11 cellular contexts compared by ENCODE assay signal in the genomic region with DNA sequence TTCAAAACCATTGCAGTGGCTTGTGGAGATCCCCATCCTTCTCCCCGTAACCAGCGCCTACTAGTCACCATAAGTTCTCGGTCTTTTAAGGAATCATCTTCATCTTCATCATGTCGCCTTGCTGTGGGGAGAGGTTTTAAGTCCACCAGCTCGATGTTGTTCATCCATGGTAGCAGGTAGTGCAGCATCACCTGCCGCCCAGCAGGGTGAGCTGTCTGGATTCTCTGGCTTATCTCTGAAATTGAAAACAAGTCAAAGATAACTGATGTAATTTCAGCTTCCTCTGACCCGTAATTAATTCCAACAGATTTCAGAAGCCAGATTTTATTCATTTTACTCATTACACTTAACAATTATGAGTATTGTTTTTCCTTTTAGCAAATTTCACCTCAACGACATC.
DNase-seq lines count a peak whose midpoint lies in the region; ATAC-seq, FAIRE-seq and TF ChIP-seq lines count a peak whose summit lies in the region.
"Had no signal": no experiment of that assay in that cellular context is flagged by ENCODE, and none has a peak within 500 bp of the region (broad histone marks: within the 10 kb centered on the region; RNA-seq: fewer than 3 reads in every experiment).

No MANE protein-coding gene starts in this region.

- H3K36me3 ChIP-seq in K562 (ENCODE audit: control insufficient read depth, insufficient read depth, low read length) (peaks cover 34% of the 10 kb centered on the region), mucosa of descending colon (ENCODE audit: low read depth) (peaks cover 31% of the 10 kb centered on the region)

- peak in 1 of 2 experiments; percentile 33; a peak in 1 of 4 replicates for TF ChIP-seq RAD21 in K562 (CRISPR knock-in tag; conservative IDR thresholded peaks at IDR 0.05 in 1 of 2, IDR thresholded peaks at IDR 0.05 in 1 of 2)

- 90% methylated on average over 8 of the region's 8 CpGs for WGBS in K562 (ENCODE audit: insufficient coverage, low coverage, missing lambda C conversion rate)

- H3K9me1 ChIP-seq in K562 (ENCODE audit: control insufficient read depth, insufficient read depth, low read length) = no peaks in the 10 kb centered on the region

- no peaks in the 10 kb centered on the region for H3K9me3 ChIP-seq in K562 (replicated peaks; ENCODE audit: control insufficient read depth, insufficient read depth, low read depth, low read length)
- no peaks in the 10 kb centered on the region for H3K9me3 ChIP-seq in mucosa of descending colon
- H3K9me3 ChIP-seq: thoracic aorta had no signal

- in situ Hi-C loops in K562 (cut with MboI) = no loop called here

- no peaks in the 10 kb centered on the region for H3K27me3 ChIP-seq in K562 (ENCODE audit: control insufficient read depth in 2 of 2, insufficient read depth in 2 of 2, low read length in 2 of 2)

- no peak overlapping the region for H3K4me2 ChIP-seq in K562 (ENCODE audit: insufficient read depth, low read length)

- POLR2A ChIA-PET in K562 (lab: Yijun Ruan, JAX) (no interaction called here), HEK293T (lab: Yijun Ruan, JAX) (no interaction called here)

- no peaks in the 10 kb centered on the region for H4K20me1 ChIP-seq in K562 (replicated peaks; ENCODE audit: control insufficient read depth, insufficient read depth, low read length)

- TF ChIP-seq CTCF in K562 (IDR thresholded peaks at IDR 0.05 in 2 of 3, conservative IDR thresholded peaks at IDR 0.05 in 1 of 3; ENCODE audit: insufficient read depth in 2 of 3, low read depth in 1 of 3, low read length in 3 of 3) = peak; percentile 15 to 52 (median 32); a peak in 3 of 6 replicates
- no peak for TF ChIP-seq CTCF in mucosa of descending colon (IDR thresholded peaks at IDR 0.05)

- H3K4me3 ChIP-seq in K562 (no peak overlapping the region), mucosa of descending colon (no peak overlapping the region)
- H3K4me3 ChIP-seq: thoracic aorta had no signal

- peak; percentile 37 for FAIRE-seq in K562 (lab: Jason Lieb, UNC)

- no peak for ATAC-seq in K562
- ATAC-seq in mucosa of descending colon = peak; percentile 22
- ATAC-seq: natural killer cell treated with Interleukin-12 subunit alpha and Interleukin-12 subunit beta and Interleukin-15 and Interleukin-18, amount 100 ng/mL, for 72 hours had no signal

- CTCF ChIA-PET in K562 (lab: Yijun Ruan, JAX; ENCODE audit: low intra/inter-chr PET ratio) = interaction anchor here (1.2 kb wide), 1 partner anchor 406 kb away, joined by 4 read pairs; no protein-coding TSS in a partner anchor
- CTCF ChIA-PET in HEK293T (lab: Yijun Ruan, JAX) = interaction anchor here (1.2 to 1.4 kb wide), 2 partner anchors 21 to 143 kb away, joined by 4 read pairs; no protein-coding TSS in a partner anchor

- no peak for TF ChIP-seq POLR2A in K562 (conservative IDR thresholded peaks at IDR 0.05)

- H3K79me2 ChIP-seq in K562 (ENCODE audit: control insufficient read depth, insufficient read depth, low read length) = no peaks in the 10 kb centered on the region

- H2AFZ ChIP-seq in K562 (ENCODE audit: low read depth, low read length) = no peak overlapping the region

- BruUV-seq in K562 (replicated peaks; lab: Mats Ljungman, UMichigan) = no TSS peak

- DNase-seq in NCI-H748 (lab: John Stamatoyannopoulos, UW; ENCODE audit: unreplicated experiment) (peak; percentile 1), NCI-H748 treated with DMSO at 0.1 percent for 48 hours (lab: John Stamatoyannopoulos, UW) (no peak), HuH-7 (ENCODE audit: low spot score) (peak; percentile 22), K562 (ENCODE audit: extremely low read depth in 1 of 4, low spot score in 3 of 4) (peak; percentile 12 to 45 (median 30)), mucosa of descending colon (no peak), HEK293T (ENCODE audit: extremely low spot score) (no peak)
- DNase-seq in activated T-cell treated with anti-CD3 and anti-CD28 coated beads, Interleukin-2, amount 50 U/mL, for 48 hours = no peak
- DNase-seq in effector CD8-positive, alpha-beta T cell (lab: John Stamatoyannopoulos, UW) = no peak
- DNase-seq: stimulated activated CD4-positive, alpha-beta T cell treated with anti-CD3 and anti-CD28 coated beads, Interleukin-2, amount 100 ng/mL, for 24 hours had no signal

- no peak for TF ChIP-seq EP300 in K562 (IDR thresholded peaks at IDR 0.05; ENCODE audit: low read length)

- intact Hi-C loops in K562 (cut with micrococcal nuclease) (no loop called here), mucosa of descending colon (cut with DNase I, micrococcal nuclease) (no loop called here)

- no peaks in the 10 kb centered on the region for H3K4me1 ChIP-seq in K562 (replicated peaks in 1 of 2; ENCODE audit: control insufficient read depth in 2 of 2, insufficient read depth in 2 of 2, low read length in 2 of 2)
- no peaks in the 10 kb centered on the region for H3K4me1 ChIP-seq in mucosa of descending colon (ENCODE audit: low read depth)

- no peak overlapping the region for H3K27ac ChIP-seq in K562 (ENCODE audit: extremely low read depth, low read depth, low read length)
- H3K27ac ChIP-seq: thoracic aorta had no signal

- H3K9ac ChIP-seq in K562 (ENCODE audit: insufficient read depth in 1 of 2, low read depth in 2 of 2, low read length in 2 of 2) = no peak overlapping the region

TF ChIP-seq in K562, 482 proteins besides CTCF, POLR2A, EP300 and RAD21 (continues in another document):
- no peak for TF ChIP-seq ESRRA (IDR thresholded peaks at IDR 0.05; ENCODE audit: borderline replicate concordance, low read depth)
- no peak for TF ChIP-seq NEUROD1 (IDR thresholded peaks at IDR 0.05; ENCODE audit: borderline replicate concordance, low read depth, low read length, partially characterized antibody)
- TF ChIP-seq, protein P1, sequence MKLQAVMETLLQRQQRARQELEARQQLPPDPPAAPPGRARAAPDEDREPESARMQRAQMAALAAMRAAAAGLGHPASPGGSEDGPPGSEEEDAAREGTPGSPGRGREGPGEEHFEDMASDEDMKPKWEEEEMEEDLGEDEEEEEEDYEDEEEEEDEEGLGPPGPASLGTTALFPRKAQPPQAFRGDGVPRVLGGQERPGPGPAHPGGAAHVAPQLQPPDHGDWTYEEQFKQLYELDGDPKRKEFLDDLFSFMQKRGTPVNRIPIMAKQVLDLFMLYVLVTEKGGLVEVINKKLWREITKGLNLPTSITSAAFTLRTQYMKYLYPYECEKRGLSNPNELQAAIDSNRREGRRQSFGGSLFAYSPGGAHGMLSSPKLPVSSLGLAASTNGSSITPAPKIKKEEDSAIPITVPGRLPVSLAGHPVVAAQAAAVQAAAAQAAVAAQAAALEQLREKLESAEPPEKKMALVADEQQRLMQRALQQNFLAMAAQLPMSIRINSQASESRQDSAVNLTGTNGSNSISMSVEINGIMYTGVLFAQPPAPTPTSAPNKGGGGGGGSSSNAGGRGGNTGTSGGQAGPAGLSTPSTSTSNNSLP (IDR thresholded peaks at IDR 0.05; ENCODE audit: borderline replicate concordance, low read depth, low read length) = no peak
- TF ChIP-seq, protein P2, sequence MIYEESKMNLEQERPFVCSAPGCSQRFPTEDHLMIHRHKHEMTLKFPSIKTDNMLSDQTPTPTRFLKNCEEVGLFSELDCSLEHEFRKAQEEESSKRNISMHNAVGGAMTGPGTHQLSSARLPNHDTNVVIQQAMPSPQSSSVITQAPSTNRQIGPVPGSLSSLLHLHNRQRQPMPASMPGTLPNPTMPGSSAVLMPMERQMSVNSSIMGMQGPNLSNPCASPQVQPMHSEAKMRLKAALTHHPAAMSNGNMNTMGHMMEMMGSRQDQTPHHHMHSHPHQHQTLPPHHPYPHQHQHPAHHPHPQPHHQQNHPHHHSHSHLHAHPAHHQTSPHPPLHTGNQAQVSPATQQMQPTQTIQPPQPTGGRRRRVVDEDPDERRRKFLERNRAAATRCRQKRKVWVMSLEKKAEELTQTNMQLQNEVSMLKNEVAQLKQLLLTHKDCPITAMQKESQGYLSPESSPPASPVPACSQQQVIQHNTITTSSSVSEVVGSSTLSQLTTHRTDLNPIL (CRISPR knock-in tag; IDR thresholded peaks at IDR 0.05) = no peak
- no peak for TF ChIP-seq HDAC2 (IDR thresholded peaks at IDR 0.05)
- TF ChIP-seq ZFP1 (CRISPR knock-in tag; IDR thresholded peaks at IDR 0.05) = no peak
- TF ChIP-seq ARHGAP35 (IDR thresholded peaks at IDR 0.05; ENCODE audit: partially characterized antibody) = no peak
- no peak for TF ChIP-seq DDX20 (tag; IDR thresholded peaks at IDR 0.05; ENCODE audit: low read depth)

TF ChIP-seq in HEK293T, 16 proteins besides CTCF, POLR2A, EP300 and RAD21:
- TF ChIP-seq ZNF384 (IDR thresholded peaks at IDR 0.05) (no peak), SUZ12 (IDR thresholded peaks at IDR 0.05) (no peak), BHLHE40 (IDR thresholded peaks at IDR 0.05; ENCODE audit: borderline replicate concordance) (no peak), ARNT (IDR thresholded peaks at IDR 0.05) (no peak), L3MBTL2 (conservative IDR thresholded peaks at IDR 0.05) (no peak)

Comparison
In these comparisons a context has a peak if more than half of its experiments do, and no peak if none do; other contexts are left out.
1. DNase-seq: peak in NCI-H748 (single experiment), HuH-7 (single experiment) and K562 (4 of 4); none in NCI-H748 treated with DMSO at 0.1 percent for 48 hours (single experiment), mucosa of descending colon (0 of 3), HEK293T (single experiment), activated T-cell treated with anti-CD3 and anti-CD28 coated beads, Interleukin-2, amount 50 U/mL, for 48 hours (0 of 2) and effector CD8-positive, alpha-beta T cell (single experiment).